ENCODE assay signal across 14 cellular contexts in the genomic region with DNA sequence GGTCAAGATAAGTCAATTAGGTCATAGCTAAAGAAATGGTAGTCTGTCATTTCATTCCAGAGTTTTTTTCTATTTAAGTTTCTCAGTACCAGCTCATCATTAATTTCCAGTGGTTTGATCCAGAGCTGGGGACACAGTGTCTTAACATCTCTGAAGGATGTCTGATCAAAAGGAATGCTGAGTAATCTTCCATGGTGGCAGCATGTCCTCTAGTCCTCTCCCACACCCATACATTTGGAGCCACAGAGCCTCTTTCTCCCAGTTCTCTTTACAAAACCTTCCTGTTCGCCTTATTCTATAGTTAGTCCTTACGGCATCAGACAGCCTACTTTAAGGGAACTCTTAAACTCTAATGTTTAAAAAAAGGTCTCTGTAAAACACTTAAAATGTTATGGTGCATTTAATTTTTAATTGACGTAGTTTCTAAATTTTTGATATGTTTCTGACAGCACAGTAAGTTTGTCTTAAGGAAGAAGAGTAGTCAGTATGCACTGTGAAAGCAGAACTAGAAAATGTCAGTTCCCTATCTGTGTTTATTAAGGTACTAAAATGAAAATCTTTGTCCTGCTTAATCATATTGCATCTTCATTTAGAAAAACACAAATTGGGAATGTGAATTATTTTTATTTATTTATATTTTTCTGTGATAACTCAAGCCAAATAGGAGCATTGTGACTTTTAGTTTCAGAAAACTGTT.
"Had no signal": no experiment of that assay in that cellular context is flagged by ENCODE, and none has a peak within 500 bp of the region (broad histone marks: within the 10 kb centered on the region; RNA-seq: fewer than 3 reads in every experiment).

No MANE protein-coding gene starts in this region.

- H3K79me2 ChIP-seq: parathyroid adenoma had no signal

- H3K4me1 ChIP-seq: colonic mucosa, gastrocnemius medialis, parathyroid adenoma, upper lobe of left lung had no signal

- H3K27ac ChIP-seq: colonic mucosa, gastrocnemius medialis, parathyroid adenoma, upper lobe of left lung had no signal

- H3K36me3 ChIP-seq: colonic mucosa, gastrocnemius medialis had no signal

- H3K4me3 Mint-ChIP-seq: stimulated activated naive CD8-positive, alpha-beta T cell treated with anti-CD3 and anti-CD28 coated beads, Interleukin-15, Interleukin-2, amounts not matched to agents 100 ng/mL and 50 ng/mL, for 24 hours had no signal

- H3K4me3 ChIP-seq: colonic mucosa, gastrocnemius medialis, smooth muscle cell, upper lobe of left lung had no signal

- H3K9me3 Mint-ChIP-seq: stimulated activated naive CD8-positive, alpha-beta T cell treated with anti-CD3 and anti-CD28 coated beads, Interleukin-15, Interleukin-2, amounts not matched to agents 100 ng/mL and 50 ng/mL, for 24 hours had no signal

- H3K9ac ChIP-seq: parathyroid adenoma had no signal

- H3K27me3 ChIP-seq: colonic mucosa, gastrocnemius medialis, upper lobe of left lung had no signal

- H3K27me3 Mint-ChIP-seq: stimulated activated naive CD8-positive, alpha-beta T cell treated with anti-CD3 and anti-CD28 coated beads, Interleukin-15, Interleukin-2, amounts not matched to agents 100 ng/mL and 50 ng/mL, for 24 hours had no signal

- DNase-seq: activated CD4-positive, alpha-beta T cell treated with anti-CD3 and anti-CD28 coated beads, Interleukin-2, amount 50 U/mL, for 4 hours; activated CD4-positive, CD25-positive, alpha-beta regulatory T cell treated with anti-CD3 and anti-CD28 coated beads, Interleukin-2, amount 50 U/mL, for 72 hours; activated naive CD4-positive, alpha-beta T cell treated with anti-CD3 and anti-CD28 coated beads, Interleukin-2, amount 50 U/mL, for 16 hours; activated T-cell treated with anti-CD3 and anti-CD28 coated beads, Interleukin-2, amount 50 U/mL, for 1 hour; caudate nucleus; colonic mucosa; effector CD4-positive, alpha-beta T cell; gastrocnemius medialis; left ventricle myocardium superior; stimulated activated CD4-positive, alpha-beta T cell treated with anti-CD3 and anti-CD28 coated beads, Interleukin-1b, Interleukin-23, amount 100 ng/mL, for 48 hours; upper lobe of left lung had no signal

- H3K4me2 ChIP-seq: smooth muscle cell had no signal

- H3K27ac Mint-ChIP-seq: stimulated activated naive CD8-positive, alpha-beta T cell treated with anti-CD3 and anti-CD28 coated beads, Interleukin-15, Interleukin-2, amounts not matched to agents 100 ng/mL and 50 ng/mL, for 24 hours had no signal

- ATAC-seq: gastrocnemius medialis, left ventricle myocardium superior had no signal

- H2AFZ ChIP-seq: parathyroid adenoma had no signal

- H3K9me3 ChIP-seq: colonic mucosa, gastrocnemius medialis, upper lobe of left lung had no signal
